1 cellular context compared by ENCODE assay signal in genomic region chr11:111421251-111421650, GRCh38.
TF ChIP-seq lines count a peak whose summit lies in the region.

No MANE protein-coding gene starts in this region.

TF ChIP-seq in GM12878, 131 proteins besides CTCF, POLR2A, EP300 and RAD21 (continued from another document):
- TF ChIP-seq CEBPZ (IDR thresholded peaks at IDR 0.05; ENCODE audit: low read depth, low read length) (no peak), E2F4 (IDR thresholded peaks at IDR 0.05; ENCODE audit: low read depth, low read length) (no peak), SMAD5 (IDR thresholded peaks at IDR 0.05; ENCODE audit: low read depth) (no peak), PML (IDR thresholded peaks at IDR 0.05; ENCODE audit: low read length) (no peak), PBX3 (IDR thresholded peaks at IDR 0.05; ENCODE audit: insufficient replicate concordance, low read depth, low read length) (no peak), PAX8 (IDR thresholded peaks at IDR 0.05) (no peak), BMI1 (IDR thresholded peaks at IDR 0.05; ENCODE audit: borderline replicate concordance) (no peak), SP1 (IDR thresholded peaks at IDR 0.05; ENCODE audit: low read depth, low read length) (no peak), HSF1 (IDR thresholded peaks at IDR 0.05; ENCODE audit: low read depth, low read length) (no peak), RFX5 (IDR thresholded peaks at IDR 0.05; ENCODE audit: low read depth, low read length) (no peak), CHD4 (IDR thresholded peaks at IDR 0.05) (no peak), ZNF207 (IDR thresholded peaks at IDR 0.05; ENCODE audit: borderline replicate concordance) (no peak), E2F8 (IDR thresholded peaks at IDR 0.05; ENCODE audit: low read depth, partially characterized antibody) (no peak), ZNF592 (IDR thresholded peaks at IDR 0.05) (no peak), USF1 (IDR thresholded peaks at IDR 0.05; ENCODE audit: borderline replicate concordance, extremely low read length, insufficient read depth, low read depth, low read length) (no peak), KLF5 (IDR thresholded peaks at IDR 0.05; ENCODE audit: partially characterized antibody) (no peak), SMC3 (IDR thresholded peaks at IDR 0.05; ENCODE audit: borderline replicate concordance, low read length) (no peak)
